In the genomic region with DNA sequence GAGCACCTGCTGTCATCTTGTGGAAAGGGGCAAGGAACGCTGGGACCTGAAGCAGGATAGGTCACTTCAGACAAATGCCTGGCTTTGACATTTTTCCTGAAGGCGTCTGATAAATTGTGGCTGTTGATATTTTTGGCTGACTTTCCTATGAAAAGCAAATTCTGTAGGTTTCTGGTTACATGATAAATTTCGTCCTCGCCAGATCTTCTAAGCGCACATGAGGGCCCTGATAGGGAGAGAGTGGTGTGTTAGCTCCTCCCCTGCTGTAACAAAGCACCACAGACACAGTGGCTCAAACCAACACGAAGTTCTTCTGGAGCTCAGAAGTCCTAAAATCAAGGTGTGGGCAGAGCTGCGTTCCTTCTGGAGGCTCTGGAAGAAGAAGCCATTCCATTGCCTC, we compare ENCODE assay signal across 27 cellular contexts. TPM values are rescaled to one million over a fixed set of nuclear protein-coding genes. Genes with fewer than 3 reads are reported as not detected.
"Had no signal": no experiment of that assay in that cellular context is flagged by ENCODE, and none has a peak within 500 bp of the region (broad histone marks: within the 10 kb centered on the region; RNA-seq: fewer than 3 reads in every experiment).

No MANE protein-coding gene starts in this region.

- H3K27me3 ChIP-seq: dorsolateral prefrontal cortex, esophagus muscularis mucosa, right atrium auricular region, SJSA1, upper lobe of right lung had no signal

- H3K27ac ChIP-seq: coronary artery, dorsolateral prefrontal cortex, esophagus muscularis mucosa, right atrium auricular region, SJSA1, upper lobe of right lung had no signal

- H3K4me1 ChIP-seq: right atrium auricular region, SJSA1, upper lobe of right lung had no signal

- H3K9me3 Mint-ChIP-seq: activated B cell treated with CpG ODN at 0.5 μM for 24 hours; activated naive CD4-positive, alpha-beta T cell treated with anti-CD3 and anti-CD28 coated beads, Interleukin-2, amount 50 U/mL, for 72 hours; central memory CD8-positive, alpha-beta T cell; effector memory CD8-positive, alpha-beta T cell; nephron progenitor cell; stimulated activated memory B cell treated with anti-CD40 and anti-IgM and Interleukin-4, amounts not matched to agents 10 μg/mL and 1 μg/mL and 100 μg/mL, for 72 hours had no signal

- H3K4me3 Mint-ChIP-seq: activated B cell treated with CpG ODN at 0.5 μM for 24 hours; activated CD8-positive, alpha-beta T cell treated with anti-CD3 and anti-CD28 coated beads, Interleukin-2, amount 10 ng/mL, durations not matched to agents 7 days and 5 days; central memory CD8-positive, alpha-beta T cell; effector memory CD8-positive, alpha-beta T cell; nephron progenitor cell; stimulated activated memory B cell treated with anti-CD40 and anti-IgM and Interleukin-4, amounts not matched to agents 10 μg/mL and 1 μg/mL and 100 μg/mL, for 72 hours; stimulated activated naive CD8-positive, alpha-beta T cell treated with anti-CD3 and anti-CD28 coated beads, Interleukin-15, amount 100 ng/mL, for 72 hours had no signal

- H3K36me3 Mint-ChIP-seq: stimulated activated memory B cell treated with anti-CD40 and anti-IgM and Interleukin-4, amounts not matched to agents 10 μg/mL and 1 μg/mL and 100 μg/mL, for 72 hours had no signal

- H3K36me3 ChIP-seq: esophagus muscularis mucosa, right atrium auricular region, SJSA1, upper lobe of right lung had no signal

- H3K4me3 ChIP-seq: coronary artery, dorsolateral prefrontal cortex, esophagus muscularis mucosa, mucosa of descending colon, right atrium auricular region, SJSA1, smooth muscle cell, upper lobe of right lung had no signal

- H3K27ac Mint-ChIP-seq: activated B cell treated with CpG ODN at 0.5 μM for 24 hours; activated CD8-positive, alpha-beta T cell treated with anti-CD3 and anti-CD28 coated beads, Interleukin-2, amount 10 ng/mL, durations not matched to agents 7 days and 5 days; activated naive CD4-positive, alpha-beta T cell treated with anti-CD3 and anti-CD28 coated beads, Interleukin-2, amount 50 U/mL, for 72 hours; effector memory CD8-positive, alpha-beta T cell; nephron progenitor cell; stimulated activated memory B cell treated with anti-CD40 and anti-IgM and Interleukin-4, amounts not matched to agents 10 μg/mL and 1 μg/mL and 100 μg/mL, for 72 hours had no signal

- H3K27me3 Mint-ChIP-seq: activated B cell treated with CpG ODN at 0.5 μM for 24 hours; central memory CD8-positive, alpha-beta T cell; stimulated activated memory B cell treated with anti-CD40 and anti-IgM and Interleukin-4, amounts not matched to agents 10 μg/mL and 1 μg/mL and 100 μg/mL, for 72 hours; stimulated activated naive CD8-positive, alpha-beta T cell treated with anti-CD3 and anti-CD28 coated beads, Interleukin-15, amount 100 ng/mL, for 72 hours had no signal

- H3K4me2 ChIP-seq: smooth muscle cell had no signal

- DNase-seq: activated B cell treated with CpG ODN at 0.5 μM for 24 hours; activated CD8-positive, alpha-beta T cell treated with anti-CD3 and anti-CD28 coated beads, Interleukin-2, amount 10 ng/mL, durations not matched to agents 7 days and 5 days; activated gamma-delta T cell; activated T-cell treated with anti-CD3 and anti-CD28 coated beads for 4 hours; dorsolateral prefrontal cortex; effector memory CD8-positive, alpha-beta T cell; glutamatergic neuron; left cardiac atrium; mucosa of descending colon; nephron progenitor cell; nucleus accumbens; stimulated activated CD4-positive, alpha-beta T cell treated with anti-CD3 and anti-CD28 coated beads, Interleukin-1b, Interleukin-23, amount 100 ng/mL, for 48 hours; stimulated activated CD4-positive, alpha-beta T cell treated with anti-CD3 and anti-CD28 coated beads, Interleukin-4, amount 100 ng/mL, for 4 hours; stimulated activated CD8-positive, alpha-beta memory T cell treated with anti-CD3 and anti-CD28 coated beads, Interleukin-4, amount 100 ng/mL, for 48 hours; stimulated activated naive CD8-positive, alpha-beta T cell treated with anti-CD3 and anti-CD28 coated beads, Interleukin-15, amount 100 ng/mL, for 72 hours; substantia nigra; T-helper 2 cell; upper lobe of right lung had no signal

- ATAC-seq: activated CD8-positive, alpha-beta T cell treated with anti-CD3 and anti-CD28 coated beads, Interleukin-2, amount 10 ng/mL, durations not matched to agents 7 days and 5 days; activated naive CD4-positive, alpha-beta T cell treated with anti-CD3 and anti-CD28 coated beads, Interleukin-2, amount 50 U/mL, for 72 hours; effector memory CD8-positive, alpha-beta T cell; left cardiac atrium; mucosa of descending colon; stimulated activated memory B cell treated with anti-CD40 and anti-IgM and Interleukin-4, amounts not matched to agents 10 μg/mL and 1 μg/mL and 100 μg/mL, for 72 hours; stimulated activated naive CD8-positive, alpha-beta T cell treated with anti-CD3 and anti-CD28 coated beads, Interleukin-15, amount 100 ng/mL, for 72 hours; upper lobe of right lung had no signal

RNA-seq across cellular contexts. Expression of gene APOL4, which starts 19.6 kb away (rescaled TPM):
- total RNA-seq: activated B cell treated with CpG ODN at 0.5 μM for 24 hours had no signal
- polyA plus RNA-seq: smooth muscle cell had no signal

RNA-seq across cellular contexts. Expression of gene APOL3, which starts 21.5 kb away (rescaled TPM):
- total RNA-seq: bronchial epithelial cell had no signal
